Comparison of ENCODE assay signal across 17 cellular contexts in the genomic region with DNA sequence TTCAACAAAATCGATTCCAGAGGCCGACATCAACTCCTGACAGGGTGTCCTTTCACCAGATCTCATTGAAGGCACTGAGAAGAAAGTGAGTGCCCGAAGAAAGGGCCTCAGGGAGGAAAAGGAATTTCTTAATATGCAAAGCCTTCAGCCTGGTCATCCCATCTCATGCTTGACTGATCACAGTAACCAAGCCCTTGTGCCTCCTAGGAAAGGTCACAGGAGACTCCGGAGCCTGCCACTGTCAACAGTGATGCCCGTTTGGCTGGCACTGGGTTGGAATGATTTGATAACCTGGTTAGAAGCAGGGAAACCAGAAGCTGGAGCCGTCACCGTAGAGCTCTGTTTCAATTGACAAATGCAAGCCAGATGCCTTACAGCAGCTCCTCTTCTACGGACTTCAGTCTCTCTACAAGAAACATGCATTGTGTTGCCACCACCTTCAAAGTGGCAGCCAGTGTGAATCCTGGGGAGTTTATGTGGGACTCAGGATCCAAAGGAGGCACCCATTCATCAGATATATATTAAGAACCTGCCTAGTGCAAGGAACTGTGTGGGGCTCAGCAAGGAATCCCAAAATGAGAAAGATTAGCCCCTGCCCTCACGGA. TPM values are rescaled to one million over a fixed set of nuclear protein-coding genes. Genes with fewer than 3 reads are reported as not detected.
DNase-seq lines count a peak whose midpoint lies in the region; ATAC-seq lines count a peak whose summit lies in the region.
"Had no signal": no experiment of that assay in that cellular context is flagged by ENCODE, and none has a peak within 500 bp of the region (broad histone marks: within the 10 kb centered on the region; RNA-seq: fewer than 3 reads in every experiment).

No MANE protein-coding gene starts in this region.

- H2AFZ ChIP-seq in neuronal stem cell (ENCODE audit: low read length) = no peak overlapping the region

- peaks cover 5 to 17% (median 8%) of the 10 kb centered on the region in 4 donors for H3K4me1 Mint-ChIP-seq in CD4-positive, CD25-positive, alpha-beta regulatory T cell
- H3K4me1 Mint-ChIP-seq: CD14-positive monocyte had no signal

- H4K91ac ChIP-seq in neuronal stem cell (ENCODE audit: low read depth, low read length, poor library complexity) = no peak overlapping the region

- no peak overlapping the region for H3K18ac ChIP-seq in neuronal stem cell (ENCODE audit: low read length)

- H3K27me3 ChIP-seq in CD4-positive, CD25-positive, alpha-beta regulatory T cell (ENCODE audit: control insufficient read depth, insufficient read depth, low read length) = no peaks in the 10 kb centered on the region
- no peaks in the 10 kb centered on the region for H3K27me3 ChIP-seq in SJSA1 (replicated peaks)
- H3K27me3 ChIP-seq in neuronal stem cell (ENCODE audit: control insufficient read depth in 3 of 3, insufficient read depth in 3 of 3, low read depth in 1 of 3, low read length in 3 of 3) = no peaks in the 10 kb centered on the region

- no peak overlapping the region for H2AK5ac ChIP-seq in neuronal stem cell (ENCODE audit: low read depth, low read length)

- H2BK15ac ChIP-seq in neuronal stem cell (ENCODE audit: low read length) = no peak overlapping the region

- peaks cover 8% of the 10 kb centered on the region for H3K79me1 ChIP-seq in neuronal stem cell (ENCODE audit: low read depth, low read length)

- H3K9me3 Mint-ChIP-seq in CD4-positive, CD25-positive, alpha-beta regulatory T cell = peaks cover 0 to 6% (median 0%) of the 10 kb centered on the region in 7 donors

- peaks cover 66% of the 10 kb centered on the region for H3K36me3 Mint-ChIP-seq in CD4-positive, CD25-positive, alpha-beta regulatory T cell

- WGBS in neuronal stem cell (ENCODE audit: extremely low coverage in 2 of 2, insufficient read length in 2 of 2, insufficient replicate concordance in 1 of 2), 2 donors = no CpG with 5 or more reads among the region's 9 CpGs

- H2BK120ac ChIP-seq in neuronal stem cell (ENCODE audit: low read depth, low read length) = no peak overlapping the region

- H3K14ac ChIP-seq in neuronal stem cell (ENCODE audit: low read length) = no peak overlapping the region

- no peaks in the 10 kb centered on the region for H3K9me3 ChIP-seq in CD4-positive, CD25-positive, alpha-beta regulatory T cell (ENCODE audit: control insufficient read depth in 2 of 2, low read length in 2 of 2)
- no peaks in the 10 kb centered on the region for H3K9me3 ChIP-seq in SJSA1 (replicated peaks)
- H3K9me3 ChIP-seq in neuronal stem cell (replicated peaks in 1 of 2; ENCODE audit: control insufficient read depth in 2 of 2, insufficient read depth in 1 of 2, low read depth in 1 of 2, low read length in 2 of 2) = peaks cover 3 to 5% of the 10 kb centered on the region in 2 donors

- H3K4ac ChIP-seq in neuronal stem cell (ENCODE audit: low read length) = no peak overlapping the region

- no peak overlapping the region for H3K4me2 ChIP-seq in neuronal stem cell (ENCODE audit: insufficient read depth, low read length, poor library complexity, severe bottlenecking)

- no peak for DNase-seq in CD4-positive, CD25-positive, alpha-beta regulatory T cell
- DNase-seq in SJSA1 (ENCODE audit: low read depth in 1 of 2, low spot score in 2 of 2) = no peak
- DNase-seq in kidney glomerular epithelial cell (lab: John Stamatoyannopoulos, UW) = peak; percentile 26
- peak; percentile 8 for DNase-seq in neuronal stem cell (ENCODE audit: low spot score)
- no peak for DNase-seq in NCI-H1092 (lab: John Stamatoyannopoulos, UW)
- DNase-seq in cerebellum (ENCODE audit: low spot score) = no peak
- DNase-seq: COR-L47; DMS153; NCI-H1436 treated with DMSO at 0.1 percent for 48 hours; NCI-H2029 treated with DMSO at 0.1 percent for 48 hours; NCI-H2171 treated with DMSO at 0.1 percent for 48 hours; NCI-H446 treated with DMSO at 0.1 percent for 48 hours; NK-92 treated with Interleukin-12 subunit alpha and Interleukin-12 subunit beta, amount 100 ng/mL, for 24 hours; SIG-M5 had no signal

- no peak overlapping the region for H3K27ac ChIP-seq in CD4-positive, CD25-positive, alpha-beta regulatory T cell (ENCODE audit: insufficient read depth, low read length, poor library complexity, severe bottlenecking)
- peak overlapping the region; percentile 53 for H3K27ac ChIP-seq in SJSA1
- no peak overlapping the region for H3K27ac ChIP-seq in neuronal stem cell (replicated peaks; ENCODE audit: low read length)

- H2BK12ac ChIP-seq in neuronal stem cell (ENCODE audit: low read length) = no peak overlapping the region

- no peak overlapping the region for H2BK5ac ChIP-seq in neuronal stem cell (ENCODE audit: low read length)

- H3K4me1 ChIP-seq in CD4-positive, CD25-positive, alpha-beta regulatory T cell (ENCODE audit: control insufficient read depth, insufficient read depth, low read length, poor library complexity, severe bottlenecking) = no peaks in the 10 kb centered on the region
- H3K4me1 ChIP-seq in SJSA1 (replicated peaks) (peaks cover 12% of the 10 kb centered on the region), neuronal stem cell (ENCODE audit: control insufficient read depth in 2 of 2, insufficient read depth in 1 of 2, low read depth in 1 of 2, low read length in 2 of 2) (peaks cover 0 to 1% of the 10 kb centered on the region in 2 donors)

- no peak overlapping the region for H4K8ac ChIP-seq in neuronal stem cell (ENCODE audit: low read depth, low read length)

- peak overlapping the region; percentile 53 to 72 (median 64) for H3K27ac Mint-ChIP-seq in CD4-positive, CD25-positive, alpha-beta regulatory T cell

- peaks cover 49% of the 10 kb centered on the region for H3K36me3 ChIP-seq in CD4-positive, CD25-positive, alpha-beta regulatory T cell (ENCODE audit: control insufficient read depth, insufficient read depth, low read length)
- H3K36me3 ChIP-seq in SJSA1 = peaks cover 72% of the 10 kb centered on the region
- H3K36me3 ChIP-seq in neuronal stem cell (replicated peaks in 1 of 2; ENCODE audit: control insufficient read depth in 2 of 2, insufficient read depth in 2 of 2, low read length in 2 of 2) = peaks cover 18 to 91% of the 10 kb centered on the region in 2 donors

- no peak overlapping the region for H3K4me3 ChIP-seq in CD4-positive, CD25-positive, alpha-beta regulatory T cell (ENCODE audit: low read depth, low read length)
- H3K4me3 ChIP-seq in SJSA1 = no peak overlapping the region
- no peak overlapping the region for H3K4me3 ChIP-seq in neuronal stem cell (ENCODE audit: low read length in 2 of 2)

- no peaks in the 10 kb centered on the region for H3K27me3 Mint-ChIP-seq in CD4-positive, CD25-positive, alpha-beta regulatory T cell
- H3K27me3 Mint-ChIP-seq: IgD-negative memory B cell had no signal

- no peak overlapping the region for H3K23ac ChIP-seq in neuronal stem cell (ENCODE audit: low read depth, low read length, poor library complexity)

- ATAC-seq in CD4-positive, CD25-positive, alpha-beta regulatory T cell (ENCODE audit: low read depth in 2 of 2) = no peak
- no peak for ATAC-seq in GM18858 (IDR thresholded peaks at IDR 0.05; ENCODE audit: unreplicated experiment)

- no peak overlapping the region for H3K9ac ChIP-seq in neuronal stem cell (ENCODE audit: low read depth, low read length, poor library complexity)

- H3K4me3 Mint-ChIP-seq in CD4-positive, CD25-positive, alpha-beta regulatory T cell = no peak overlapping the region
- H3K4me3 Mint-ChIP-seq: CD14-positive monocyte had no signal

RNA-seq across cellular contexts. Expression of a gene that starts 24.6 kb away (rescaled TPM):
- total RNA-seq in CD4-positive, CD25-positive, alpha-beta regulatory T cell = 57.2 TPM
- polyA plus RNA-seq in CD4-positive, CD25-positive, alpha-beta regulatory T cell = 100 to 1,000 TPM; 186 to 214 (median 193) TPM
- total RNA-seq in SJSA1 (2014; rRNA removed; shearing (Covaris generic)) = 254 and 269 TPM in 2 replicates
- 136 TPM for polyA plus RNA-seq in neuronal stem cell (2013, experiment 1 of 2)
- 130 TPM for polyA plus RNA-seq in neuronal stem cell (2013, experiment 2 of 2)
- total RNA-seq in cerebellum = 79.3 TPM

Comparison
In these comparisons a context has a peak if more than half of its experiments do, and no peak if none do; other contexts are left out.
1. DNase-seq: peak in kidney glomerular epithelial cell (single experiment) and neuronal stem cell (single experiment); none in CD4-positive, CD25-positive, alpha-beta regulatory T cell (0 of 3), SJSA1 (0 of 2), NCI-H1092 (single experiment) and cerebellum (single experiment).